Comparison of ENCODE assay signal across 8 cellular contexts in genomic region chr6:127341471-127342202, GRCh38. TPM values are rescaled to one million over a fixed set of nuclear protein-coding genes. Genes with fewer than 3 reads are reported as not detected.
DNase-seq lines count a peak whose midpoint lies in the region; ATAC-seq, FAIRE-seq and TF ChIP-seq lines count a peak whose summit lies in the region.

No MANE protein-coding gene starts in this region.

- H3K36me3 ChIP-seq in GM12878 (ENCODE audit: control insufficient read depth in 2 of 2, insufficient read depth in 2 of 2, low read length in 1 of 2) (no peaks in the 10 kb centered on the region), rectal smooth muscle tissue (ENCODE audit: control insufficient read depth, insufficient read depth, low read length) (no peaks in the 10 kb centered on the region)
- H3K36me3 ChIP-seq in effector memory CD4-positive, alpha-beta T cell (ENCODE audit: control insufficient read depth, insufficient read depth, low read length): no peaks in the 10 kb centered on the region

- no peak for TF ChIP-seq RAD21 in GM12878 (IDR thresholded peaks at IDR 0.05; ENCODE audit: insufficient read depth, low read depth, low read length)

- H2AFZ ChIP-seq in GM12878 (ENCODE audit: control insufficient read depth, low read depth, low read length): no peak overlapping the region

- TF ChIP-seq POLR2A in GM12878 (IDR thresholded peaks at IDR 0.05; ENCODE audit: low read depth, low read length): no peak

- H3K9me3 ChIP-seq in GM12878 (replicated peaks; ENCODE audit: control insufficient read depth, insufficient read depth, low read length): no peaks in the 10 kb centered on the region; the same call in 2 of the 3 replicates
- H3K9me3 ChIP-seq in effector memory CD4-positive, alpha-beta T cell (ENCODE audit: control insufficient read depth, low read length): no peaks in the 10 kb centered on the region

- H3K4me2 ChIP-seq in GM12878 (ENCODE audit: control insufficient read depth, insufficient read depth): peak overlapping the region; percentile 95

- peak; percentile 11 for ATAC-seq in GM19035 (IDR thresholded peaks at IDR 0.05; ENCODE audit: unreplicated experiment)
- peak; percentile 37 for ATAC-seq in HG03103 (IDR thresholded peaks at IDR 0.05; ENCODE audit: low read depth, unreplicated experiment)
- ATAC-seq in GM12878: peak; percentile 16
- ATAC-seq in GM18873 (IDR thresholded peaks at IDR 0.05; ENCODE audit: low FRiP score, unreplicated experiment): no peak

- RAD21 ChIA-PET in GM12878 (lab: Charles Lee; ENCODE audit: unreplicated experiment): interaction anchor here (0.6 to 2.8 kb wide), 6 partner anchors 8 to 101 kb away, joined by 3 to 14 read pairs (median 4); no protein-coding TSS in a partner anchor

- 0 out of 4 replicates have a peak, but pooled peaks of 1 of the 2 experiments have one; percentile 32 for TF ChIP-seq EP300 in GM12878 (IDR thresholded peaks at IDR 0.05; ENCODE audit: borderline replicate concordance in 1 of 2, control insufficient read depth in 1 of 2, low read depth in 2 of 2, low read length in 2 of 2)

- H3K9ac ChIP-seq in GM12878 (ENCODE audit: control insufficient read depth, insufficient read depth, low read length) (peak overlapping the region; percentile 97; the same call in 1 of the 2 replicates), rectal smooth muscle tissue (ENCODE audit: low read length) (no peak overlapping the region)

- no peak for TF ChIP-seq CTCF in GM12878 (IDR thresholded peaks at IDR 0.05 in 2 of 3, conservative IDR thresholded peaks at IDR 0.05 in 1 of 3; ENCODE audit: control insufficient read depth in 2 of 3, extremely low read depth in 1 of 3, insufficient read depth in 1 of 3, low read depth in 3 of 3, low read length in 3 of 3)

- SMC1A ChIA-PET in GM12878 (lab: Charles Lee; ENCODE audit: uncharacterized antibody, unreplicated experiment): interaction anchor here (0.8 to 2.4 kb wide), 15 partner anchors 18 to 142 kb away, joined by 3 to 20 read pairs (median 4); partner anchors contain the start of gene KIAA0408

- intact Hi-C loops in GM12878 (cut with micrococcal nuclease; ENCODE audit: unreplicated experiment): loop anchor here (2.0 kb wide), 2 partner anchors 75 to 79 kb away; partner anchors contain the start of gene RNF146

- no TSS peak for BruUV-seq in GM12878 (replicated peaks; lab: Mats Ljungman, UMichigan)

- POLR2A ChIA-PET in GM12878 (lab: Charles Lee): interaction anchor here (0.5 to 2.4 kb wide), 10 partner anchors 9 to 399 kb away, joined by 3 to 12 read pairs (median 5); partner anchors contain the start of gene RNF146

- no peaks in the 10 kb centered on the region for H4K20me1 ChIP-seq in GM12878 (ENCODE audit: control insufficient read depth, insufficient read depth)

- in situ Hi-C loops in GM12878 (cut with MboI): no loop called here

- no peaks in the 10 kb centered on the region for H3K27me3 ChIP-seq in GM12878 (replicated peaks in 1 of 2; ENCODE audit: control insufficient read depth in 2 of 2, insufficient read depth in 2 of 2, low read length in 1 of 2)
- H3K27me3 ChIP-seq in rectal smooth muscle tissue (ENCODE audit: control insufficient read depth, insufficient read depth, low read length): no peaks in the 10 kb centered on the region
- H3K27me3 ChIP-seq in effector memory CD4-positive, alpha-beta T cell (replicated peaks; ENCODE audit: control insufficient read depth, insufficient read depth, low read length, poor library complexity, severe bottlenecking): no peaks in the 10 kb centered on the region

- peaks cover 76% of the 10 kb centered on the region for H3K79me2 ChIP-seq in GM12878 (ENCODE audit: control insufficient read depth, insufficient read depth, low read length)

- peaks cover 15% of the 10 kb centered on the region for H3K4me1 ChIP-seq in GM12878 (ENCODE audit: control insufficient read depth, insufficient read depth, low read length)
- H3K4me1 ChIP-seq in rectal smooth muscle tissue (ENCODE audit: control insufficient read depth, insufficient read depth, low read length): peaks cover 6% of the 10 kb centered on the region
- peaks cover 17% of the 10 kb centered on the region for H3K4me1 ChIP-seq in effector memory CD4-positive, alpha-beta T cell (ENCODE audit: control insufficient read depth, insufficient read depth, low read length, poor library complexity, severe bottlenecking)

- DNase-seq in GM12878 (ENCODE audit: low read depth, low spot score) (no peak), midbrain (lab: John Stamatoyannopoulos, UW) (no peak), NCI-H1436 (lab: John Stamatoyannopoulos, UW) (no peak)
- no peak for DNase-seq in effector memory CD4-positive, alpha-beta T cell

- CTCF ChIA-PET in GM12878 (lab: Yijun Ruan, JAX): interaction anchor here (0.6 to 3.2 kb wide), 12 partner anchors 9 to 211 kb away, joined by 3 to 14 read pairs (median 4); partner anchors contain the start of gene RNF146

- H3K4me3 ChIP-seq in GM12878: peak overlapping the region; percentile 93
- peak overlapping the region; percentile 99 for H3K4me3 ChIP-seq in rectal smooth muscle tissue (ENCODE audit: low read length)
- no peak overlapping the region for H3K4me3 ChIP-seq in effector memory CD4-positive, alpha-beta T cell (ENCODE audit: insufficient read depth, low read depth, low read length, poor library complexity, severe bottlenecking)

- peak; percentile 78 for FAIRE-seq in GM12878 (lab: Jason Lieb, UNC)

- H3K27ac ChIP-seq in GM12878 (ENCODE audit: control insufficient read depth, insufficient read depth): peak overlapping the region; percentile 98; the same call in 1 of the 2 replicates
- no peak overlapping the region for H3K27ac ChIP-seq in rectal smooth muscle tissue (ENCODE audit: low read depth, low read length)
- H3K27ac ChIP-seq in effector memory CD4-positive, alpha-beta T cell (ENCODE audit: insufficient read depth, low read length, poor library complexity, severe bottlenecking): no peak overlapping the region

- WGBS in GM12878 (ENCODE audit: insufficient coverage, insufficient replicate concordance, low lambda C conversion rate, missing lambda C conversion rate): under 1% methylated on average over 9 of the region's 9 CpGs

TF ChIP-seq in GM12878, 131 proteins besides CTCF, POLR2A, EP300 and RAD21 (continues in another document):
- no peak for TF ChIP-seq CEBPB (IDR thresholded peaks at IDR 0.05; ENCODE audit: borderline replicate concordance in 1 of 2, low read depth in 2 of 2, low read length in 2 of 2)
- no peak for TF ChIP-seq ZNF592 (IDR thresholded peaks at IDR 0.05)
- TF ChIP-seq NR2F1 (conservative IDR thresholded peaks at IDR 0.05): peak; percentile 76
- TF ChIP-seq EED (IDR thresholded peaks at IDR 0.05; ENCODE audit: low read depth): peak; percentile 30; the same call in 1 of the 2 replicates
- no peak for TF ChIP-seq BACH1 (IDR thresholded peaks at IDR 0.05; ENCODE audit: borderline replicate concordance)
- TF ChIP-seq IKZF2 (IDR thresholded peaks at IDR 0.05): peak; percentile 43 to 52; a peak in 2 of 4 replicates
- 0 out of 2 replicates have a peak, but pooled peaks have one; percentile 30 for TF ChIP-seq IRF4 (IDR thresholded peaks at IDR 0.05; ENCODE audit: low read depth, low read length)
- peak in 1 of 2 experiments; percentile 67; a peak in 2 of 4 replicates for TF ChIP-seq ETV6 (conservative IDR thresholded peaks at IDR 0.05 in 1 of 2, IDR thresholded peaks at IDR 0.05 in 1 of 2; ENCODE audit: borderline replicate concordance in 1 of 2, low read depth in 1 of 2)

RNA-seq across cellular contexts. Expression of gene ECHDC1, which starts 1.8 kb away (rescaled TPM):
- total RNA-seq in GM12878 (2013; cell fraction: nucleolus; rRNA removed): 154 and 165 TPM in 2 replicates
- total RNA-seq in GM12878 (2014; rRNA removed) (46.2 and 48.6 TPM in 2 replicates), GM12878 (2014; rRNA removed; fragmentation: Illumina TruSeq; extraction: Trizol) (67.8 and 69.8 TPM in 2 replicates), GM12878 (2021) (49.5 and 57.0 TPM in 2 replicates)
- 41.8 TPM for polyA plus RNA-seq in GM12878 (2011; ENCODE audit: low read depth)
- polyA plus RNA-seq in GM12878 (2011; rRNA removed) (52.3 and 87.7 TPM in 2 replicates), GM12878 (2014; fragmentation: Illumina TruSeq; extraction: Trizol) (85.8 and 123 TPM in 2 replicates), GM12878 (2014; fragmentation: Nextera tagmentation; extraction: Ambion mirVana) (10 to 100 TPM; 71.6 to 85.4 TPM), GM12878 (2014; rRNA removed) (41.8 and 51.2 TPM in 2 replicates), GM12878 (2016; fragmentation: Nextera tagmentation; extraction: Ambion mirVana) (100 to 1,000 TPM; 106 to 111 TPM)
- 16.8 and 19.9 TPM in 2 replicates for polyA plus RNA-seq in GM12878 (2011; cell fraction: cytosol; rRNA removed)
- 23.3 and 24.7 TPM in 2 replicates for polyA plus RNA-seq in GM12878 (2011; cell fraction: nucleus; rRNA removed)
- 37.6 and 45.2 TPM in 2 replicates for polyA plus RNA-seq in GM12878 (2012)
- 28.8 and 40.7 TPM in 2 replicates for polyA minus RNA-seq in GM12878 (2011; rRNA and poly(A)+ RNA removed)
- polyA minus RNA-seq in GM12878 (2011; cell fraction: cytosol; rRNA and poly(A)+ RNA removed): 10.9 and 29.3 TPM in 2 replicates
- polyA minus RNA-seq in GM12878 (2011; cell fraction: nucleus; rRNA and poly(A)+ RNA removed): 28.0 and 38.0 TPM in 2 replicates
